In genomic region chr1:150902346-150902745, GRCh38 we compare ENCODE assay signal across 11 cellular contexts. TPM values are rescaled to one million over a fixed set of nuclear protein-coding genes. Genes with fewer than 3 reads are reported as not detected.
"Had no signal": no experiment of that assay in that cellular context is flagged by ENCODE, and none has a peak within 500 bp of the region (broad histone marks: within the 10 kb centered on the region; RNA-seq: fewer than 3 reads in every experiment).

No MANE protein-coding gene starts in this region.

- FAIRE-seq: H1 had no signal

- H3K4me3 Mint-ChIP-seq: GM23338, H9, HFFc6 had no signal

- H3K27ac ChIP-seq: GM23248 had no signal

- H3K36me3 ChIP-seq: HAP-1 had no signal

- H3K9me3 ChIP-seq: HAP-1 had no signal

- DNase-seq: GM23248, GOT3, H7, H9, HCEC 1CT, HFFc6 had no signal

- H3K4me3 ChIP-seq: GM23248, GM23338, HAP-1 had no signal

- H3K4me2 ChIP-seq: GM23338 had no signal

- H2AFZ ChIP-seq: GM23248, GM23338 had no signal

- H3K9ac ChIP-seq: GM23248 had no signal

- ATAC-seq: GM23338, HCT116 had no signal

- H3K4me1 Mint-ChIP-seq: GM23338, H9 had no signal

- H3K9me3 Mint-ChIP-seq: HFFc6 had no signal

- H3K27ac Mint-ChIP-seq: GM23338, H9, HFFc6 had no signal

RNA-seq across cellular contexts. Expression of gene CTXND2, which starts 15.4 kb away (rescaled TPM):
- total RNA-seq: GM23248, GM23338, H1, H4, H7, H9, HFFc6 had no signal
- polyA plus RNA-seq: GM23248, GM23338, H1 had no signal
